Comparison of ENCODE assay signal across 8 cellular contexts in genomic region chr14:55025948-55026347, GRCh38. TPM values are rescaled to one million over a fixed set of nuclear protein-coding genes. Genes with fewer than 3 reads are reported as not detected.
DNase-seq lines count a peak whose midpoint lies in the region; ATAC-seq and TF ChIP-seq lines count a peak whose summit lies in the region.

No MANE protein-coding gene starts in this region.

- H3K36me3 Mint-ChIP-seq in activated T-cell treated with anti-CD3 and anti-CD28 coated beads, Interleukin-2, amount 50 U/mL, for 24 hours (ENCODE audit: low read depth), result peaks cover 73% of the 10 kb centered on the region
- peaks cover 41% of the 10 kb centered on the region for H3K36me3 Mint-ChIP-seq in activated CD8-positive, alpha-beta T cell treated with anti-CD3 and anti-CD28 coated beads, Interleukin-2, amount 10 ng/mL, durations not matched to agents 7 days and 5 days (ENCODE audit: low read depth)

- TF ChIP-seq CTCF in thoracic aorta (IDR thresholded peaks at IDR 0.05) (no peak), GM10248 (IDR thresholded peaks at IDR 0.05; ENCODE audit: control extremely low read depth, extremely low read depth, low read depth, missing control alignments) (no peak)

- H3K27ac Mint-ChIP-seq in activated T-cell treated with anti-CD3 and anti-CD28 coated beads, Interleukin-2, amount 50 U/mL, for 24 hours, result peak overlapping the region; percentile 98
- peak overlapping the region; percentile 96 for H3K27ac Mint-ChIP-seq in activated CD8-positive, alpha-beta T cell treated with anti-CD3 and anti-CD28 coated beads, Interleukin-2, amount 10 ng/mL, durations not matched to agents 7 days and 5 days

- no peaks in the 10 kb centered on the region for H3K9me3 Mint-ChIP-seq in activated T-cell treated with anti-CD3 and anti-CD28 coated beads, Interleukin-2, amount 50 U/mL, for 24 hours
- no peaks in the 10 kb centered on the region for H3K9me3 Mint-ChIP-seq in activated CD8-positive, alpha-beta T cell treated with anti-CD3 and anti-CD28 coated beads, Interleukin-2, amount 10 ng/mL, durations not matched to agents 7 days and 5 days (ENCODE audit: insufficient read depth)

- no peak for DNase-seq in activated T-cell treated with anti-CD3 and anti-CD28 coated beads, Interleukin-2, amount 50 U/mL, for 24 hours
- no peak for DNase-seq in activated T-cell treated with anti-CD3 and anti-CD28 coated beads for 4 hours
- no peak for DNase-seq in activated CD8-positive, alpha-beta T cell treated with anti-CD3 and anti-CD28 coated beads, Interleukin-2, amount 10 ng/mL, durations not matched to agents 7 days and 5 days
- DNase-seq in thoracic aorta (ENCODE audit: low spot score), result no peak
- no peak for DNase-seq in GM10248 (ENCODE audit: extremely low spot score)
- no peak for DNase-seq in T-helper 9 cell
- no peak for DNase-seq in HK-2 (ENCODE audit: unreplicated experiment)

- H3K4me1 Mint-ChIP-seq in activated T-cell treated with anti-CD3 and anti-CD28 coated beads, Interleukin-2, amount 50 U/mL, for 24 hours (ENCODE audit: low read depth), result peaks cover 58% of the 10 kb centered on the region
- H3K4me1 Mint-ChIP-seq in activated CD8-positive, alpha-beta T cell treated with anti-CD3 and anti-CD28 coated beads, Interleukin-2, amount 10 ng/mL, durations not matched to agents 7 days and 5 days (ENCODE audit: low read depth), result peaks cover 50% of the 10 kb centered on the region

- peak overlapping the region; percentile 74 for H3K27ac ChIP-seq in iPS-20b (ENCODE audit: low read length)
- H3K27ac ChIP-seq in thoracic aorta, result no peak overlapping the region

- peak overlapping the region; percentile 97 for H3K4me3 Mint-ChIP-seq in activated T-cell treated with anti-CD3 and anti-CD28 coated beads, Interleukin-2, amount 50 U/mL, for 24 hours
- H3K4me3 Mint-ChIP-seq in activated CD8-positive, alpha-beta T cell treated with anti-CD3 and anti-CD28 coated beads, Interleukin-2, amount 10 ng/mL, durations not matched to agents 7 days and 5 days, result peak overlapping the region; percentile 96

- H3K36me3 ChIP-seq in iPS-20b (ENCODE audit: insufficient read depth, low read depth, low read length) (peaks cover 34% of the 10 kb centered on the region), thoracic aorta (no peaks in the 10 kb centered on the region)

- no peaks in the 10 kb centered on the region for H3K27me3 Mint-ChIP-seq in activated T-cell treated with anti-CD3 and anti-CD28 coated beads, Interleukin-2, amount 50 U/mL, for 24 hours
- no peaks in the 10 kb centered on the region for H3K27me3 Mint-ChIP-seq in activated CD8-positive, alpha-beta T cell treated with anti-CD3 and anti-CD28 coated beads, Interleukin-2, amount 10 ng/mL, durations not matched to agents 7 days and 5 days (ENCODE audit: low read depth)

- H3K9me3 ChIP-seq in iPS-20b (ENCODE audit: insufficient read depth, low read depth, low read length) (no peaks in the 10 kb centered on the region), thoracic aorta (no peaks in the 10 kb centered on the region)

- H3K27me3 ChIP-seq in iPS-20b (ENCODE audit: insufficient read depth, low read length), result no peaks in the 10 kb centered on the region
- H3K27me3 ChIP-seq in thoracic aorta (replicated peaks; ENCODE audit: insufficient read depth), result no peaks in the 10 kb centered on the region

- H3K4me1 ChIP-seq in iPS-20b (ENCODE audit: insufficient read depth, low read length) (peaks cover 20% of the 10 kb centered on the region), thoracic aorta (ENCODE audit: control insufficient read depth in 1 of 2, low read depth in 2 of 2) (peaks cover 22 to 28% of the 10 kb centered on the region in 2 donors)

- no peak for ATAC-seq in activated CD8-positive, alpha-beta T cell treated with anti-CD3 and anti-CD28 coated beads, Interleukin-2, amount 10 ng/mL, durations not matched to agents 7 days and 5 days
- ATAC-seq in thoracic aorta (ENCODE audit: insufficient number of reproducible peaks, low FRiP score, low read depth), result no peak

- CTCF ChIA-PET in activated CD8-positive, alpha-beta T cell treated with anti-CD3 and anti-CD28 coated beads, Interleukin-2, amount 10 ng/mL, durations not matched to agents 7 days and 5 days (lab: Charles Lee), result interaction anchor here (1.1 to 8.5 kb wide), 4 partner anchors 8 to 52 kb away, joined by 3 to 68 read pairs (median 4); partner anchors contain the start of gene MAPK1IP1L
- CTCF ChIA-PET in GM10248 (lab: Yijun Ruan, JAX), result interaction anchor here (1.5 to 3.7 kb wide), 4 partner anchors 11 to 40 kb away, joined by 4 to 26 read pairs (median 8); partner anchors contain the start of gene MAPK1IP1L

- peak overlapping the region; percentile 98 for H3K9ac ChIP-seq in iPS-20b (ENCODE audit: low read depth, low read length)

- H3K4me3 ChIP-seq in iPS-20b (ENCODE audit: low read length), result peak overlapping the region; percentile 94
- peak overlapping the region; percentile 91 for H3K4me3 ChIP-seq in thoracic aorta

- POLR2A ChIA-PET in activated CD8-positive, alpha-beta T cell treated with anti-CD3 and anti-CD28 coated beads, Interleukin-2, amount 10 ng/mL, durations not matched to agents 7 days and 5 days (lab: Charles Lee), result interaction anchor here (0.7 to 3.7 kb wide), 6 partner anchors 12 to 358 kb away, joined by 4 to 82 read pairs (median 14); partner anchors contain the start of genes DLGAP5 and MAPK1IP1L
- POLR2A ChIA-PET in GM10248 (lab: Yijun Ruan, JAX), result no interaction called here

RNA-seq across cellular contexts. Expression of gene WDHD1, which starts 1.0 kb away (rescaled TPM):
- 10 to 100 TPM; 45.9 to 46.6 TPM for total RNA-seq in activated CD8-positive, alpha-beta T cell treated with anti-CD3 and anti-CD28 coated beads, Interleukin-2, amount 10 ng/mL, durations not matched to agents 7 days and 5 days
- 1 to 10 TPM in 1 of 2 donors, under 1 TPM in 1; 0.14 to 1.8 TPM for total RNA-seq in thoracic aorta

RNA-seq across cellular contexts. Expression of gene SOCS4, which starts 1.1 kb away (rescaled TPM):
- total RNA-seq in activated CD8-positive, alpha-beta T cell treated with anti-CD3 and anti-CD28 coated beads, Interleukin-2, amount 10 ng/mL, durations not matched to agents 7 days and 5 days, result 10 to 100 TPM; 26.7 to 36.5 TPM
- total RNA-seq in thoracic aorta, result 10 to 100 TPM; 18.3 to 31.0 TPM

RNA-seq across cellular contexts. Expression of gene MAPK1IP1L, which starts 25.5 kb away (rescaled TPM):
- 100 to 1,000 TPM; 105 to 106 TPM for total RNA-seq in activated CD8-positive, alpha-beta T cell treated with anti-CD3 and anti-CD28 coated beads, Interleukin-2, amount 10 ng/mL, durations not matched to agents 7 days and 5 days
- 100 to 1,000 TPM in 1 of 2 donors, 10 to 100 TPM in 1; 57.0 to 113 TPM for total RNA-seq in thoracic aorta

Comparison
In these comparisons a context has a peak if more than half of its experiments do, and no peak if none do; other contexts are left out.
1. RNA of gene WDHD1, which starts 1.0 kb away (total RNA-seq): 45.9 to 46.6 TPM in activated CD8-positive, alpha-beta T cell treated with anti-CD3 and anti-CD28 coated beads, Interleukin-2, amount 10 ng/mL, durations not matched to agents 7 days and 5 days; 0.14 to 1.8 TPM in thoracic aorta; every median in the first group is over 10 times any median in the second.